In genomic region chr22:44724859-44725258, GRCh38 we compare ENCODE assay signal across 31 cellular contexts. TPM values are rescaled to one million over a fixed set of nuclear protein-coding genes. Genes with fewer than 3 reads are reported as not detected.
"Had no signal": no experiment of that assay in that cellular context is flagged by ENCODE, and none has a peak within 500 bp of the region (broad histone marks: within the 10 kb centered on the region; RNA-seq: fewer than 3 reads in every experiment).

No MANE protein-coding gene starts in this region.

- H3K36me3 ChIP-seq: heart right ventricle, neural progenitor cell, ovary, thyroid gland had no signal

- H3K4me3 ChIP-seq: esophagus muscularis mucosa, heart right ventricle, lung, mucosa of descending colon, neural progenitor cell, ovary, smooth muscle cell, stomach, thyroid gland had no signal

- H3K9ac ChIP-seq: neural progenitor cell had no signal

- H3K4me1 Mint-ChIP-seq: naive B cell had no signal

- H3K36me3 Mint-ChIP-seq: naive B cell, neural progenitor cell, type B pancreatic cell had no signal

- H3K27ac ChIP-seq: esophagus muscularis mucosa, foreskin keratinocyte, heart right ventricle, neural progenitor cell, ovary, stomach, thyroid gland had no signal

- H2AFZ ChIP-seq: neural progenitor cell had no signal

- H3K4me3 Mint-ChIP-seq: dendritic cell treated with granulocyte-macrophage colony-stimulating factor and Interleukin-4, amounts not matched to agents 40 ng/mL and 50 ng/mL, for 4 days; memory B cell; nephron; neural progenitor cell; type B pancreatic cell had no signal

- DNase-seq: caudate nucleus; effector CD8-positive, alpha-beta T cell; foreskin keratinocyte; glutamatergic neuron; heart right ventricle; hippocampal formation; kidney glomerular epithelial cell; mucosa of descending colon; naive B cell; nucleus accumbens; posterior cingulate gyrus; retina; stimulated activated CD4-positive, alpha-beta T cell treated with anti-CD3 and anti-CD28 coated beads, Interleukin-12 subunit alpha, Interleukin-12 subunit beta, amount 100 ng/mL, for 4 hours; stimulated activated CD4-positive, alpha-beta T cell treated with anti-CD3 and anti-CD28 coated beads, Interleukin-1b, Interleukin-23, amount 100 ng/mL, for 48 hours; stimulated activated CD4-positive, alpha-beta T cell treated with anti-CD3 and anti-CD28 coated beads, Interleukin-4, amount 100 ng/mL, for 1 hour; stimulated activated CD8-positive, alpha-beta memory T cell treated with anti-CD3 and anti-CD28 coated beads, Interleukin-4, amount 100 ng/mL, for 48 hours; stimulated activated naive CD4-positive, alpha-beta T cell treated with Interleukin-2 at 50 U/mL for 16 hours; stomach; thyroid gland had no signal

- H3K4me2 ChIP-seq: neural progenitor cell, smooth muscle cell had no signal

- H3K9me3 Mint-ChIP-seq: dendritic cell treated with granulocyte-macrophage colony-stimulating factor and Interleukin-4, amounts not matched to agents 40 ng/mL and 50 ng/mL, for 4 days; memory B cell; naive B cell; nephron; neural progenitor cell; type B pancreatic cell had no signal

- H3K9me3 ChIP-seq: esophagus muscularis mucosa, heart right ventricle, mucosa of descending colon, ovary, stomach, thyroid gland had no signal

- H3K27me3 Mint-ChIP-seq: memory B cell, naive B cell, type B pancreatic cell had no signal

- H3K27ac Mint-ChIP-seq: dendritic cell treated with granulocyte-macrophage colony-stimulating factor and Interleukin-4, amounts not matched to agents 40 ng/mL and 50 ng/mL, for 4 days; memory B cell; nephron; neural progenitor cell; type B pancreatic cell had no signal

- H3K4me1 ChIP-seq: foreskin keratinocyte had no signal

- H3K27me3 ChIP-seq: foreskin keratinocyte, heart right ventricle, neural progenitor cell, ovary, stomach, thyroid gland had no signal

- ATAC-seq: foreskin keratinocyte, heart right ventricle, left lobe of liver, mucosa of descending colon, sciatic nerve had no signal

RNA-seq across cellular contexts. Expression of gene ARHGAP8, which starts 27.5 kb away (rescaled TPM):
- total RNA-seq: endothelial cell of umbilical vein had no signal
- polyA plus RNA-seq: endothelial cell of umbilical vein had no signal
